In genomic region chr9:128100581-128100980, GRCh38 we compare ENCODE assay signal across 1 cellular context.
TF ChIP-seq lines count a peak whose summit lies in the region.

No MANE protein-coding gene starts in this region.

TF ChIP-seq in H1, 55 proteins besides CTCF, POLR2A, EP300 and RAD21:
- TF ChIP-seq CHD2 (IDR thresholded peaks at IDR 0.05; ENCODE audit: low read length) (no peak), JUND (IDR thresholded peaks at IDR 0.05; ENCODE audit: low read length) (no peak), RFX5 (IDR thresholded peaks at IDR 0.05; ENCODE audit: borderline replicate concordance, low read depth, low read length) (no peak), BCL11A (IDR thresholded peaks at IDR 0.05; ENCODE audit: low read depth in 2 of 2, low read length in 2 of 2) (no peak), EGR1 (IDR thresholded peaks at IDR 0.05; ENCODE audit: borderline replicate concordance, low read depth, low read length) (no peak), CHD1 (IDR thresholded peaks at IDR 0.05; ENCODE audit: low read depth, low read length) (no peak), FOSL1 (IDR thresholded peaks at IDR 0.05; ENCODE audit: insufficient read depth, low read depth, low read length) (no peak), BRCA1 (IDR thresholded peaks at IDR 0.05; ENCODE audit: low read depth, low read length) (no peak), TEAD4 (IDR thresholded peaks at IDR 0.05; ENCODE audit: low read depth, low read length) (no peak), JUN (IDR thresholded peaks at IDR 0.05; ENCODE audit: low read depth, low read length) (no peak), SIN3A (conservative IDR thresholded peaks at IDR 0.05 in 1 of 2, IDR thresholded peaks at IDR 0.05 in 1 of 2; ENCODE audit: low read depth in 1 of 2, low read length in 2 of 2) (no peak), NANOG (IDR thresholded peaks at IDR 0.05; ENCODE audit: insufficient read depth, low read depth, low read length, poor library complexity, severe bottlenecking) (no peak), GABPA (IDR thresholded peaks at IDR 0.05; ENCODE audit: borderline replicate concordance, insufficient read depth, low read length) (no peak), SP1 (IDR thresholded peaks at IDR 0.05; ENCODE audit: low read depth, low read length) (no peak), ZNF274 (IDR thresholded peaks at IDR 0.05; ENCODE audit: borderline replicate concordance, extremely low read depth, low read length) (no peak), SIRT6 (IDR thresholded peaks at IDR 0.05; ENCODE audit: low read length) (no peak), RNF2 (IDR thresholded peaks at IDR 0.05; ENCODE audit: borderline replicate concordance, low read depth, low read length, missing control alignments, poor library complexity, severe bottlenecking) (no peak), RXRA (IDR thresholded peaks at IDR 0.05; ENCODE audit: insufficient read depth, low read depth, low read length) (no peak)
- TF ChIP-seq, protein P1, sequence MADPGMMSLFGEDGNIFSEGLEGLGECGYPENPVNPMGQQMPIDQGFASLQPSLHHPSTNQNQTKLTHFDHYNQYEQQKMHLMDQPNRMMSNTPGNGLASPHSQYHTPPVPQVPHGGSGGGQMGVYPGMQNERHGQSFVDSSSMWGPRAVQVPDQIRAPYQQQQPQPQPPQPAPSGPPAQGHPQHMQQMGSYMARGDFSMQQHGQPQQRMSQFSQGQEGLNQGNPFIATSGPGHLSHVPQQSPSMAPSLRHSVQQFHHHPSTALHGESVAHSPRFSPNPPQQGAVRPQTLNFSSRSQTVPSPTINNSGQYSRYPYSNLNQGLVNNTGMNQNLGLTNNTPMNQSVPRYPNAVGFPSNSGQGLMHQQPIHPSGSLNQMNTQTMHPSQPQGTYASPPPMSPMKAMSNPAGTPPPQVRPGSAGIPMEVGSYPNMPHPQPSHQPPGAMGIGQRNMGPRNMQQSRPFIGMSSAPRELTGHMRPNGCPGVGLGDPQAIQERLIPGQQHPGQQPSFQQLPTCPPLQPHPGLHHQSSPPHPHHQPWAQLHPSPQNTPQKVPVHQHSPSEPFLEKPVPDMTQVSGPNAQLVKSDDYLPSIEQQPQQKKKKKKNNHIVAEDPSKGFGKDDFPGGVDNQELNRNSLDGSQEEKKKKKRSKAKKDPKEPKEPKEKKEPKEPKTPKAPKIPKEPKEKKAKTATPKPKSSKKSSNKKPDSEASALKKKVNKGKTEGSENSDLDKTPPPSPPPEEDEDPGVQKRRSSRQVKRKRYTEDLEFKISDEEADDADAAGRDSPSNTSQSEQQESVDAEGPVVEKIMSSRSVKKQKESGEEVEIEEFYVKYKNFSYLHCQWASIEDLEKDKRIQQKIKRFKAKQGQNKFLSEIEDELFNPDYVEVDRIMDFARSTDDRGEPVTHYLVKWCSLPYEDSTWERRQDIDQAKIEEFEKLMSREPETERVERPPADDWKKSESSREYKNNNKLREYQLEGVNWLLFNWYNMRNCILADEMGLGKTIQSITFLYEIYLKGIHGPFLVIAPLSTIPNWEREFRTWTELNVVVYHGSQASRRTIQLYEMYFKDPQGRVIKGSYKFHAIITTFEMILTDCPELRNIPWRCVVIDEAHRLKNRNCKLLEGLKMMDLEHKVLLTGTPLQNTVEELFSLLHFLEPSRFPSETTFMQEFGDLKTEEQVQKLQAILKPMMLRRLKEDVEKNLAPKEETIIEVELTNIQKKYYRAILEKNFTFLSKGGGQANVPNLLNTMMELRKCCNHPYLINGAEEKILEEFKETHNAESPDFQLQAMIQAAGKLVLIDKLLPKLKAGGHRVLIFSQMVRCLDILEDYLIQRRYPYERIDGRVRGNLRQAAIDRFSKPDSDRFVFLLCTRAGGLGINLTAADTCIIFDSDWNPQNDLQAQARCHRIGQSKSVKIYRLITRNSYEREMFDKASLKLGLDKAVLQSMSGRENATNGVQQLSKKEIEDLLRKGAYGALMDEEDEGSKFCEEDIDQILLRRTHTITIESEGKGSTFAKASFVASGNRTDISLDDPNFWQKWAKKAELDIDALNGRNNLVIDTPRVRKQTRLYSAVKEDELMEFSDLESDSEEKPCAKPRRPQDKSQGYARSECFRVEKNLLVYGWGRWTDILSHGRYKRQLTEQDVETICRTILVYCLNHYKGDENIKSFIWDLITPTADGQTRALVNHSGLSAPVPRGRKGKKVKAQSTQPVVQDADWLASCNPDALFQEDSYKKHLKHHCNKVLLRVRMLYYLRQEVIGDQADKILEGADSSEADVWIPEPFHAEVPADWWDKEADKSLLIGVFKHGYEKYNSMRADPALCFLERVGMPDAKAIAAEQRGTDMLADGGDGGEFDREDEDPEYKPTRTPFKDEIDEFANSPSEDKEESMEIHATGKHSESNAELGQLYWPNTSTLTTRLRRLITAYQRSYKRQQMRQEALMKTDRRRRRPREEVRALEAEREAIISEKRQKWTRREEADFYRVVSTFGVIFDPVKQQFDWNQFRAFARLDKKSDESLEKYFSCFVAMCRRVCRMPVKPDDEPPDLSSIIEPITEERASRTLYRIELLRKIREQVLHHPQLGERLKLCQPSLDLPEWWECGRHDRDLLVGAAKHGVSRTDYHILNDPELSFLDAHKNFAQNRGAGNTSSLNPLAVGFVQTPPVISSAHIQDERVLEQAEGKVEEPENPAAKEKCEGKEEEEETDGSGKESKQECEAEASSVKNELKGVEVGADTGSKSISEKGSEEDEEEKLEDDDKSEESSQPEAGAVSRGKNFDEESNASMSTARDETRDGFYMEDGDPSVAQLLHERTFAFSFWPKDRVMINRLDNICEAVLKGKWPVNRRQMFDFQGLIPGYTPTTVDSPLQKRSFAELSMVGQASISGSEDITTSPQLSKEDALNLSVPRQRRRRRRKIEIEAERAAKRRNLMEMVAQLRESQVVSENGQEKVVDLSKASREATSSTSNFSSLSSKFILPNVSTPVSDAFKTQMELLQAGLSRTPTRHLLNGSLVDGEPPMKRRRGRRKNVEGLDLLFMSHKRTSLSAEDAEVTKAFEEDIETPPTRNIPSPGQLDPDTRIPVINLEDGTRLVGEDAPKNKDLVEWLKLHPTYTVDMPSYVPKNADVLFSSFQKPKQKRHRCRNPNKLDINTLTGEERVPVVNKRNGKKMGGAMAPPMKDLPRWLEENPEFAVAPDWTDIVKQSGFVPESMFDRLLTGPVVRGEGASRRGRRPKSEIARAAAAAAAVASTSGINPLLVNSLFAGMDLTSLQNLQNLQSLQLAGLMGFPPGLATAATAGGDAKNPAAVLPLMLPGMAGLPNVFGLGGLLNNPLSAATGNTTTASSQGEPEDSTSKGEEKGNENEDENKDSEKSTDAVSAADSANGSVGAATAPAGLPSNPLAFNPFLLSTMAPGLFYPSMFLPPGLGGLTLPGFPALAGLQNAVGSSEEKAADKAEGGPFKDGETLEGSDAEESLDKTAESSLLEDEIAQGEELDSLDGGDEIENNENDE (IDR thresholded peaks at IDR 0.05; ENCODE audit: insufficient replicate concordance, low read length): no peak
- TF ChIP-seq, protein P2, sequence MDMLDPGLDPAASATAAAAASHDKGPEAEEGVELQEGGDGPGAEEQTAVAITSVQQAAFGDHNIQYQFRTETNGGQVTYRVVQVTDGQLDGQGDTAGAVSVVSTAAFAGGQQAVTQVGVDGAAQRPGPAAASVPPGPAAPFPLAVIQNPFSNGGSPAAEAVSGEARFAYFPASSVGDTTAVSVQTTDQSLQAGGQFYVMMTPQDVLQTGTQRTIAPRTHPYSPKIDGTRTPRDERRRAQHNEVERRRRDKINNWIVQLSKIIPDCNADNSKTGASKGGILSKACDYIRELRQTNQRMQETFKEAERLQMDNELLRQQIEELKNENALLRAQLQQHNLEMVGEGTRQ (IDR thresholded peaks at IDR 0.05; ENCODE audit: low read length): no peak
